20 cellular contexts compared by ENCODE assay signal in the genomic region with DNA sequence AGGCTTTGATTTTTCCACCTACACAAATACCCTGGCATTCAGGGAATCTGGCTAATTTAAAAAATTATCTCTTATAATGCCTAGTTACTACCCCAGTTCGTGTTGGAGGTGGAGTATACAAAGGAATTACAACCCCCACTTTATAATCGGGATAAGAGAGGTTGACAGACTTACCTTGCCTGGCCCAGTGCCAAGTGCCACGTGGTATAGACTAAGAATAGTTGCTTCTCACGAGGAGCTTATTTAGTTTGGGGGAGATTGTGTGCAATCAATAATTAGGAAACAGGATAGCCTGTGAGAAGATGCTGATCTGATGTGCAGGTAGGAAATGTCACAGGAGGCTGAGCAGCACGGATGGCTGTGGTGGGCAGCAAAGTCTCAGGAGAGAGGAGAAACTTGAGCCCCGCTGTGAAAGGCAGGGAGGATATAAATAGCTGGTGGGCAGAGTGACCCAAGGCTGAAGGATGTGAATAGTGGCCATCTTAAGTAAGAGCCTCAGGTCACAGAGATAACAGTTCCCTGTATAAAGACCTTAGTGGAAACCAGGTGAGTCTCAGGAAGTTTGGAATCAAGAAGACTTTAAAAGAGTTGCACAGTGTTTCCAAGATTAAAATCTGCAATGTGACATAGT. TPM values are rescaled to one million over a fixed set of nuclear protein-coding genes. Genes with fewer than 3 reads are reported as not detected.
A peak's percentile ranks its signal among the peaks of the same experiment; 100 is the strongest.
DNase-seq lines count a peak whose midpoint lies in the region; ATAC-seq, FAIRE-seq and TF ChIP-seq lines count a peak whose summit lies in the region.
"Had no signal": no experiment of that assay in that cellular context is flagged by ENCODE, and none has a peak within 500 bp of the region (broad histone marks: within the 10 kb centered on the region; RNA-seq: fewer than 3 reads in every experiment).

No MANE protein-coding gene starts in this region.

- WGBS in K562 (ENCODE audit: insufficient coverage, low coverage, missing lambda C conversion rate) = 3% methylated on average over 6 of the region's 6 CpGs
- WGBS in psoas muscle, 3 donors = 25 to 39% (median 30%) methylated on average over 6 of the region's 6 CpGs

- FAIRE-seq in K562 (lab: Jason Lieb, UNC) = no peak

- TF ChIP-seq EP300 in Ishikawa (IDR thresholded peaks at IDR 0.05; ENCODE audit: borderline replicate concordance) (no peak), K562 (IDR thresholded peaks at IDR 0.05; ENCODE audit: low read length) (no peak)

- H3K4me2 ChIP-seq in K562 (ENCODE audit: insufficient read depth, low read length) = no peak overlapping the region

- H3K9me3 ChIP-seq in K562 (replicated peaks; ENCODE audit: control insufficient read depth, insufficient read depth, low read depth, low read length) = no peaks in the 10 kb centered on the region
- no peaks in the 10 kb centered on the region for H3K9me3 ChIP-seq in psoas muscle

- in situ Hi-C loops in K562 (cut with MboI) (no loop called here), GM13977 (cut with MboI; ENCODE audit: low pct_unique_long_range_greater_than_20kb, low sequenced_read_pairs, unreplicated experiment) (no loop called here)

- ATAC-seq in K562 (no peak), psoas muscle (peak in 3 of 4 donors; percentile 65 to 75 (median 73))
- ATAC-seq: activated T-helper 17 cell treated with anti-CD3 and anti-CD28 coated beads, Interleukin-2, amount 50 U/mL, for 72 hours; HCT116; left colon; natural killer cell treated with Interleukin-12 subunit alpha and Interleukin-12 subunit beta and Interleukin-15 and Interleukin-18, amount 100 ng/mL, for 72 hours; stimulated activated naive B cell treated with anti-CD40 and anti-IgM and Interleukin-4, amounts not matched to agents 10 μg/mL and 1 μg/mL and 100 μg/mL, for 72 hours had no signal

- no peak overlapping the region for H3K27ac ChIP-seq in K562 (ENCODE audit: extremely low read depth, low read depth, low read length)
- no peak overlapping the region for H3K27ac ChIP-seq in psoas muscle

- H3K4me3 Mint-ChIP-seq in endothelial cell (ENCODE audit: unreplicated experiment) = no peak overlapping the region
- H3K4me3 Mint-ChIP-seq: activated naive CD8-positive, alpha-beta T cell treated with anti-CD3 and anti-CD28 coated beads, Interleukin-2, amount 10 ng/mL, durations not matched to agents 7 days and 5 days; activated T-helper 17 cell treated with anti-CD3 and anti-CD28 coated beads, Interleukin-2, amount 50 U/mL, for 72 hours; CD4-positive, CD25-positive, alpha-beta regulatory T cell; natural killer cell treated with Interleukin-12 subunit alpha and Interleukin-12 subunit beta and Interleukin-15 and Interleukin-18, amount 100 ng/mL, for 72 hours; stimulated activated naive B cell treated with anti-CD40 and anti-IgM and Interleukin-4, amounts not matched to agents 10 μg/mL and 1 μg/mL and 100 μg/mL, for 72 hours had no signal

- H3K4me1 Mint-ChIP-seq in endothelial cell (ENCODE audit: unreplicated experiment) = peaks cover 8% of the 10 kb centered on the region
- H3K4me1 Mint-ChIP-seq: stimulated activated naive B cell treated with anti-CD40 and anti-IgM and Interleukin-4, amounts not matched to agents 10 μg/mL and 1 μg/mL and 100 μg/mL, for 72 hours had no signal

- no peak overlapping the region for H3K4me3 ChIP-seq in K562
- no peak overlapping the region for H3K4me3 ChIP-seq in psoas muscle

- H3K4me1 ChIP-seq in K562 (replicated peaks in 1 of 2; ENCODE audit: control insufficient read depth in 2 of 2, insufficient read depth in 2 of 2, low read length in 2 of 2) = no peaks in the 10 kb centered on the region
- H3K4me1 ChIP-seq in psoas muscle = peaks cover 5% of the 10 kb centered on the region

- TF ChIP-seq CTCF in K562 (IDR thresholded peaks at IDR 0.05 in 2 of 3, conservative IDR thresholded peaks at IDR 0.05 in 1 of 3; ENCODE audit: insufficient read depth in 2 of 3, low read depth in 1 of 3, low read length in 3 of 3) (no peak), psoas muscle (IDR thresholded peaks at IDR 0.05) (no peak), GM13977 (IDR thresholded peaks at IDR 0.05; ENCODE audit: extremely low read depth, insufficient read depth, missing control alignments) (no peak), endothelial cell (IDR thresholded peaks at IDR 0.05; ENCODE audit: unreplicated experiment) (no peak)

- POLR2A ChIA-PET in K562 (lab: Yijun Ruan, JAX) = interaction anchor here (1.5 kb wide), 1 partner anchor 8 kb away, joined by 4 read pairs; no protein-coding TSS in a partner anchor

- intact Hi-C loops in K562 (cut with micrococcal nuclease) (no loop called here), psoas muscle (cut with DNase I) (no loop called here)

- no peaks in the 10 kb centered on the region for H3K36me3 Mint-ChIP-seq in endothelial cell (ENCODE audit: low read depth, unreplicated experiment)
- H3K36me3 Mint-ChIP-seq: activated naive CD8-positive, alpha-beta T cell treated with anti-CD3 and anti-CD28 coated beads, Interleukin-2, amount 10 ng/mL, durations not matched to agents 7 days and 5 days; natural killer cell treated with Interleukin-12 subunit alpha and Interleukin-12 subunit beta and Interleukin-15 and Interleukin-18, amount 100 ng/mL, for 72 hours; stimulated activated naive B cell treated with anti-CD40 and anti-IgM and Interleukin-4, amounts not matched to agents 10 μg/mL and 1 μg/mL and 100 μg/mL, for 72 hours had no signal

- TF ChIP-seq RAD21 in Ishikawa (IDR thresholded peaks at IDR 0.05; ENCODE audit: low read depth) (no peak), K562 (CRISPR knock-in tag; conservative IDR thresholded peaks at IDR 0.05 in 1 of 2, IDR thresholded peaks at IDR 0.05 in 1 of 2) (no peak)

- H3K9me1 ChIP-seq in K562 (ENCODE audit: control insufficient read depth, insufficient read depth, low read length) = no peaks in the 10 kb centered on the region

- H3K79me2 ChIP-seq in K562 (ENCODE audit: control insufficient read depth, insufficient read depth, low read length) = no peaks in the 10 kb centered on the region

- H3K27me3 Mint-ChIP-seq in endothelial cell (ENCODE audit: unreplicated experiment) = no peaks in the 10 kb centered on the region
- H3K27me3 Mint-ChIP-seq: activated naive CD8-positive, alpha-beta T cell treated with anti-CD3 and anti-CD28 coated beads, Interleukin-2, amount 10 ng/mL, durations not matched to agents 7 days and 5 days; activated T-helper 17 cell treated with anti-CD3 and anti-CD28 coated beads, Interleukin-2, amount 50 U/mL, for 72 hours; CD4-positive, CD25-positive, alpha-beta regulatory T cell; natural killer cell treated with Interleukin-12 subunit alpha and Interleukin-12 subunit beta and Interleukin-15 and Interleukin-18, amount 100 ng/mL, for 72 hours had no signal

- no peak overlapping the region for H3K9ac ChIP-seq in K562 (ENCODE audit: insufficient read depth in 1 of 2, low read depth in 2 of 2, low read length in 2 of 2)

- H3K36me3 ChIP-seq in K562 (ENCODE audit: control insufficient read depth, insufficient read depth, low read length) (no peaks in the 10 kb centered on the region), psoas muscle (ENCODE audit: insufficient read depth in 1 of 2, low read depth in 1 of 2) (no peaks in the 10 kb centered on the region)

- no TSS peak for BruUV-seq in K562 (replicated peaks; lab: Mats Ljungman, UMichigan)

- CTCF ChIA-PET in K562 (lab: Yijun Ruan, JAX; ENCODE audit: low intra/inter-chr PET ratio) = no interaction called here

- no peaks in the 10 kb centered on the region for H4K20me1 ChIP-seq in K562 (replicated peaks; ENCODE audit: control insufficient read depth, insufficient read depth, low read length)

- H2AFZ ChIP-seq in K562 (ENCODE audit: low read depth, low read length) = no peak overlapping the region

- peak; percentile 67 for DNase-seq in NCI-H82 (lab: John Stamatoyannopoulos, UW)
- DNase-seq in NCI-H82 treated with DMSO at 0.1 percent for 48 hours (lab: John Stamatoyannopoulos, UW; ENCODE audit: unreplicated experiment) = no peak
- DNase-seq in K562 (ENCODE audit: extremely low read depth in 1 of 4, low spot score in 3 of 4) = no peak
- DNase-seq in psoas muscle = no peak
- DNase-seq in GM13977 (ENCODE audit: low spot score) = no peak
- no peak for DNase-seq in endothelial cell (ENCODE audit: low spot score)
- DNase-seq: activated naive CD8-positive, alpha-beta T cell treated with anti-CD3 and anti-CD28 coated beads, Interleukin-2, amount 10 ng/mL, durations not matched to agents 7 days and 5 days; CD4-positive, CD25-positive, alpha-beta regulatory T cell; effector memory CD4-positive, alpha-beta T cell; NCI-H1694; NCI-H524; posterior cingulate gyrus; Right ventricle myocardium superior; stimulated activated CD4-positive, alpha-beta T cell treated with anti-CD3 and anti-CD28 coated beads, Interleukin-1b, Interleukin-23, amount 100 ng/mL, for 48 hours; stimulated activated naive B cell treated with anti-CD40 and anti-IgM and Interleukin-4, amounts not matched to agents 10 μg/mL and 1 μg/mL and 100 μg/mL, for 72 hours had no signal

- no peak for TF ChIP-seq POLR2A in K562 (conservative IDR thresholded peaks at IDR 0.05)

- H3K9me3 Mint-ChIP-seq in endothelial cell (ENCODE audit: unreplicated experiment) = no peaks in the 10 kb centered on the region
- H3K9me3 Mint-ChIP-seq: activated naive CD8-positive, alpha-beta T cell treated with anti-CD3 and anti-CD28 coated beads, Interleukin-2, amount 10 ng/mL, durations not matched to agents 7 days and 5 days; activated T-helper 17 cell treated with anti-CD3 and anti-CD28 coated beads, Interleukin-2, amount 50 U/mL, for 72 hours; CD4-positive, CD25-positive, alpha-beta regulatory T cell; natural killer cell treated with Interleukin-12 subunit alpha and Interleukin-12 subunit beta and Interleukin-15 and Interleukin-18, amount 100 ng/mL, for 72 hours; stimulated activated naive B cell treated with anti-CD40 and anti-IgM and Interleukin-4, amounts not matched to agents 10 μg/mL and 1 μg/mL and 100 μg/mL, for 72 hours had no signal

- no peak overlapping the region for H3K27ac Mint-ChIP-seq in endothelial cell (ENCODE audit: unreplicated experiment)
- H3K27ac Mint-ChIP-seq: activated naive CD8-positive, alpha-beta T cell treated with anti-CD3 and anti-CD28 coated beads, Interleukin-2, amount 10 ng/mL, durations not matched to agents 7 days and 5 days; activated T-helper 17 cell treated with anti-CD3 and anti-CD28 coated beads, Interleukin-2, amount 50 U/mL, for 72 hours; CD4-positive, CD25-positive, alpha-beta regulatory T cell; natural killer cell treated with Interleukin-12 subunit alpha and Interleukin-12 subunit beta and Interleukin-15 and Interleukin-18, amount 100 ng/mL, for 72 hours; stimulated activated naive B cell treated with anti-CD40 and anti-IgM and Interleukin-4, amounts not matched to agents 10 μg/mL and 1 μg/mL and 100 μg/mL, for 72 hours had no signal

- H3K27me3 ChIP-seq in K562 (ENCODE audit: control insufficient read depth in 2 of 2, insufficient read depth in 2 of 2, low read length in 2 of 2) (peaks cover 14 to 19% of the 10 kb centered on the region in 2 experiments), psoas muscle (ENCODE audit: insufficient read depth in 3 of 3, low read length in 2 of 3) (no peaks in the 10 kb centered on the region)

RNA-seq across cellular contexts. Expression of gene ATXN7L1, which starts 11.3 kb away (rescaled TPM):
- 33.1 and 33.6 TPM in 2 replicates for total RNA-seq in K562 (2011; cell fraction: chromatin; rRNA removed; ENCODE audit: low replicate concordance)
- 14.2 and 19.1 TPM in 2 replicates for total RNA-seq in K562 (2011; cell fraction: nucleolus; rRNA removed)
- total RNA-seq in K562 (2011; cell fraction: nucleoplasm; rRNA removed) = 23.5 and 31.5 TPM in 2 replicates
- 6.6 and 9.4 TPM in 2 replicates for total RNA-seq in K562 (2014; rRNA removed)
- total RNA-seq in K562 (2014; rRNA removed; fragmentation: Illumina TruSeq; extraction: Trizol) = 10.3 and 11.9 TPM in 2 replicates
- total RNA-seq in K562 (2015; rRNA removed; fragmentation: Illumina TruSeq; extraction: Trizol) = 9.2 and 9.8 TPM in 2 replicates
- 8.9 and 11.2 TPM in 2 replicates for total RNA-seq in K562 (2021)
- 6.2 and 10.7 TPM in 2 replicates for polyA plus RNA-seq in K562 (2011; rRNA removed)
- polyA plus RNA-seq in K562 (2011; cell fraction: cytosol; rRNA removed) = 2.9 and 5.1 TPM in 2 replicates
- 6.9 and 8.4 TPM in 2 replicates for polyA plus RNA-seq in K562 (2011; cell fraction: nucleus; rRNA removed)
- polyA plus RNA-seq in K562 (2012) = 5.9 and 9.7 TPM in 2 replicates
- polyA plus RNA-seq in K562 (2014; fragmentation: Illumina TruSeq; extraction: Trizol) = 6.6 and 7.3 TPM in 2 replicates
- polyA plus RNA-seq in K562 (2014; fragmentation: Nextera tagmentation; extraction: Ambion mirVana) = 10 to 100 TPM in 1 of 2 experiments, 1 to 10 TPM in 1; 9.5 to 10.7 TPM
- 13.7 and 17.1 TPM in 2 replicates for polyA plus RNA-seq in K562 (2014; rRNA removed)
- 7.9 and 8.8 TPM in 2 replicates for polyA minus RNA-seq in K562 (2011; rRNA and poly(A)+ RNA removed)
- 2.0 and 3.5 TPM in 2 replicates for polyA minus RNA-seq in K562 (2011; cell fraction: cytosol; rRNA and poly(A)+ RNA removed)
- 12.4 and 12.9 TPM in 2 replicates for polyA minus RNA-seq in K562 (2011; cell fraction: nucleus; rRNA and poly(A)+ RNA removed)
- 1 to 10 TPM; 3.0 to 6.0 (median 4.0) TPM for total RNA-seq in psoas muscle
- polyA plus RNA-seq in psoas muscle = 1 to 10 TPM; 1.2 to 1.9 (median 1.5) TPM
- 18.4 TPM for total RNA-seq in endothelial cell (ENCODE audit: unreplicated experiment)
